8 cellular contexts compared by ENCODE assay signal in genomic region chr14:69693823-69694729, GRCh38.
DNase-seq lines count a peak whose midpoint lies in the region; TF ChIP-seq lines count a peak whose summit lies in the region.

No MANE protein-coding gene starts in this region.

- H3K4me1 ChIP-seq in right atrium auricular region: peaks cover 0 to 84% of the 10 kb centered on the region in 2 donors

- CTCF ChIA-PET in activated CD4-positive, alpha-beta T cell treated with anti-CD3 and anti-CD28 coated beads, Interleukin-2, amount 10 ng/mL, durations not matched to agents 7 days and 5 days (lab: Charles Lee): interaction anchor here (0.6 kb wide), 1 partner anchor 46 kb away, joined by 3 read pairs; no protein-coding TSS in a partner anchor

- H3K36me3 ChIP-seq in right atrium auricular region: no peaks in the 10 kb centered on the region

- no peaks in the 10 kb centered on the region for H3K27me3 ChIP-seq in right atrium auricular region

- H3K27ac Mint-ChIP-seq in activated CD4-positive, alpha-beta T cell treated with anti-CD3 and anti-CD28 coated beads, Interleukin-2, amount 10 ng/mL, durations not matched to agents 7 days and 5 days: peak overlapping the region; percentile 14

- H3K27me3 Mint-ChIP-seq in activated CD4-positive, alpha-beta T cell treated with anti-CD3 and anti-CD28 coated beads, Interleukin-2, amount 10 ng/mL, durations not matched to agents 7 days and 5 days: no peaks in the 10 kb centered on the region

- peaks cover 77% of the 10 kb centered on the region for H3K4me1 Mint-ChIP-seq in activated CD4-positive, alpha-beta T cell treated with anti-CD3 and anti-CD28 coated beads, Interleukin-2, amount 10 ng/mL, durations not matched to agents 7 days and 5 days

- DNase-seq in activated CD4-positive, alpha-beta T cell treated with anti-CD3 and anti-CD28 coated beads, Interleukin-2, amount 10 ng/mL, durations not matched to agents 7 days and 5 days: no peak
- DNase-seq in activated CD4-positive, alpha-beta T cell treated with anti-CD3 and anti-CD28 coated beads, Interleukin-2, amount 50 U/mL, for 1 hour: no peak
- DNase-seq in RPMI8226 (peak; percentile 58), right atrium auricular region (ENCODE audit: low spot score) (no peak), NCI-H524 (lab: John Stamatoyannopoulos, UW) (no peak), NCI-H1105 treated with DMSO at 0.1 percent for 48 hours (lab: John Stamatoyannopoulos, UW) (no peak), foreskin melanocyte (no peak)

- H3K9me3 Mint-ChIP-seq in activated CD4-positive, alpha-beta T cell treated with anti-CD3 and anti-CD28 coated beads, Interleukin-2, amount 10 ng/mL, durations not matched to agents 7 days and 5 days: no peaks in the 10 kb centered on the region

- H3K27ac ChIP-seq in right atrium auricular region (peak overlapping the region; percentile 63 to 72), temporal lobe (ENCODE audit: low read depth, low read length) (peak overlapping the region; percentile 19)

- no peak overlapping the region for H3K4me3 Mint-ChIP-seq in activated CD4-positive, alpha-beta T cell treated with anti-CD3 and anti-CD28 coated beads, Interleukin-2, amount 10 ng/mL, durations not matched to agents 7 days and 5 days

- H3K9me3 ChIP-seq in right atrium auricular region: no peaks in the 10 kb centered on the region

- peaks cover 26% of the 10 kb centered on the region for H3K36me3 Mint-ChIP-seq in activated CD4-positive, alpha-beta T cell treated with anti-CD3 and anti-CD28 coated beads, Interleukin-2, amount 10 ng/mL, durations not matched to agents 7 days and 5 days (ENCODE audit: low read depth)

- no peak overlapping the region for H3K4me3 ChIP-seq in right atrium auricular region

- TF ChIP-seq CTCF in right atrium auricular region (IDR thresholded peaks at IDR 0.05): no peak

- POLR2A ChIA-PET in activated CD4-positive, alpha-beta T cell treated with anti-CD3 and anti-CD28 coated beads, Interleukin-2, amount 10 ng/mL, durations not matched to agents 7 days and 5 days (lab: Charles Lee): no interaction called here
